In genomic region chr16:9099131-9099625, GRCh38 we compare ENCODE assay signal across 1 cellular context.
TF ChIP-seq lines count a peak whose summit lies in the region.

No MANE protein-coding gene starts in this region.

TF ChIP-seq in GM12878, 131 proteins besides CTCF, POLR2A, EP300 and RAD21 (continues in another document):
- TF ChIP-seq REST (IDR thresholded peaks at IDR 0.05; ENCODE audit: low read depth, low read length) (no peak), TCF7 (IDR thresholded peaks at IDR 0.05; ENCODE audit: borderline replicate concordance) (no peak), RBBP5 (conservative IDR thresholded peaks at IDR 0.05) (no peak), E2F4 (IDR thresholded peaks at IDR 0.05; ENCODE audit: low read depth, low read length) (no peak), ZBTB4 (CRISPR knock-in tag; IDR thresholded peaks at IDR 0.05) (no peak), BMI1 (IDR thresholded peaks at IDR 0.05; ENCODE audit: borderline replicate concordance) (no peak), ZZZ3 (IDR thresholded peaks at IDR 0.05; ENCODE audit: control insufficient read depth, insufficient read length, low read depth) (no peak), BRCA1 (IDR thresholded peaks at IDR 0.05; ENCODE audit: low read depth, low read length) (no peak), BCL11A (IDR thresholded peaks at IDR 0.05; ENCODE audit: low read depth, low read length) (no peak), KAT2A (conservative IDR thresholded peaks at IDR 0.05; ENCODE audit: control insufficient read depth, low read depth, low read length) (no peak), DPF2 (IDR thresholded peaks at IDR 0.05) (peak; percentile 51; the same call in 1 of the 2 replicates), EGR1 (IDR thresholded peaks at IDR 0.05; ENCODE audit: borderline replicate concordance in 1 of 2, low read depth in 2 of 2, low read length in 2 of 2) (no peak), MTA2 (IDR thresholded peaks at IDR 0.05; ENCODE audit: low read depth) (0 out of 2 replicates have a peak, but pooled peaks have one; percentile 17), LARP7 (IDR thresholded peaks at IDR 0.05) (no peak), MXI1 (IDR thresholded peaks at IDR 0.05; ENCODE audit: low read depth, low read length) (0 out of 2 replicates have a peak, but pooled peaks have one; percentile 39), EZH2 (IDR thresholded peaks at IDR 0.05; ENCODE audit: borderline replicate concordance, control insufficient read depth, low read depth, low read length) (no peak), ASH2L (IDR thresholded peaks at IDR 0.05; ENCODE audit: borderline replicate concordance, low read depth) (no peak), YBX1 (IDR thresholded peaks at IDR 0.05) (no peak), SUZ12 (IDR thresholded peaks at IDR 0.05; ENCODE audit: unreplicated experiment) (no peak), MEF2B (IDR thresholded peaks at IDR 0.05; ENCODE audit: partially characterized antibody, poor library complexity, severe bottlenecking) (no peak), NBN (IDR thresholded peaks at IDR 0.05) (no peak), CEBPB (IDR thresholded peaks at IDR 0.05; ENCODE audit: borderline replicate concordance in 1 of 2, low read depth in 2 of 2, low read length in 2 of 2) (no peak), RB1 (IDR thresholded peaks at IDR 0.05; ENCODE audit: borderline replicate concordance) (no peak), SREBF1 (IDR thresholded peaks at IDR 0.05; ENCODE audit: low read length) (no peak), NR2C2 (IDR thresholded peaks at IDR 0.05; ENCODE audit: borderline replicate concordance, control insufficient read depth, insufficient read length, low read depth) (no peak), NR2C1 (IDR thresholded peaks at IDR 0.05) (no peak), SMARCA5 (IDR thresholded peaks at IDR 0.05) (no peak), HCFC1 (IDR thresholded peaks at IDR 0.05; ENCODE audit: low read length) (no peak), USF1 (IDR thresholded peaks at IDR 0.05; ENCODE audit: borderline replicate concordance, extremely low read length, insufficient read depth, low read depth, low read length) (no peak), USF2 (IDR thresholded peaks at IDR 0.05; ENCODE audit: borderline replicate concordance, low read depth, low read length) (no peak), SMC3 (IDR thresholded peaks at IDR 0.05; ENCODE audit: borderline replicate concordance, low read length) (no peak), ZBTB11 (CRISPR knock-in tag; IDR thresholded peaks at IDR 0.05) (no peak), POU2F2 (IDR thresholded peaks at IDR 0.05; ENCODE audit: borderline replicate concordance, low read depth, low read length) (0 out of 3 replicates have a peak, but pooled peaks have one; percentile 11), ZNF24 (IDR thresholded peaks at IDR 0.05) (no peak), IRF5 (IDR thresholded peaks at IDR 0.05; ENCODE audit: borderline replicate concordance) (no peak), ZSCAN29 (IDR thresholded peaks at IDR 0.05) (no peak), PBX3 (IDR thresholded peaks at IDR 0.05; ENCODE audit: insufficient replicate concordance, low read depth, low read length) (peak; percentile 8), NFXL1 (IDR thresholded peaks at IDR 0.05; ENCODE audit: borderline replicate concordance) (no peak), NKRF (conservative IDR thresholded peaks at IDR 0.05) (no peak), JUNB (IDR thresholded peaks at IDR 0.05) (peak; percentile 48; the same call in 1 of the 2 replicates), MEF2A (IDR thresholded peaks at IDR 0.05; ENCODE audit: insufficient read depth, low read depth, low read length) (no peak), TCF3 (IDR thresholded peaks at IDR 0.05; ENCODE audit: borderline replicate concordance, insufficient read depth, low read depth, low read length) (no peak), SP1 (IDR thresholded peaks at IDR 0.05; ENCODE audit: low read depth, low read length) (no peak), WRNIP1 (IDR thresholded peaks at IDR 0.05; ENCODE audit: borderline replicate concordance, low read depth, low read length) (no peak), ELK1 (IDR thresholded peaks at IDR 0.05; ENCODE audit: low read depth, low read length) (no peak), ZNF274 (IDR thresholded peaks at IDR 0.05; ENCODE audit: insufficient read depth, insufficient read length) (no peak), POLR2AphosphoS5 (IDR thresholded peaks at IDR 0.05; ENCODE audit: low read length) (peak; percentile 18)
